20 cellular contexts compared by ENCODE assay signal in genomic region chr12:94570161-94570560, GRCh38.
DNase-seq lines count a peak whose midpoint lies in the region; ATAC-seq and TF ChIP-seq lines count a peak whose summit lies in the region.
"Had no signal": no experiment of that assay in that cellular context is flagged by ENCODE, and none has a peak within 500 bp of the region (broad histone marks: within the 10 kb centered on the region; RNA-seq: fewer than 3 reads in every experiment).

No MANE protein-coding gene starts in this region.

- H3K9ac ChIP-seq in PC-3 (ENCODE audit: low read length) = no peak overlapping the region

- BruUV-seq in PC-3 (replicated peaks; lab: Mats Ljungman, UMichigan) = no TSS peak

- peak overlapping the region; percentile 25 for H3K27ac ChIP-seq in PC-3 (ENCODE audit: low read length)
- H3K27ac ChIP-seq: WERI-Rb-1 had no signal

- H3K27me3 ChIP-seq in PC-3 (ENCODE audit: low read length) = no peaks in the 10 kb centered on the region
- H3K27me3 ChIP-seq: Peyer's patch had no signal

- no peak for TF ChIP-seq CTCF in PC-3 (conservative IDR thresholded peaks at IDR 0.05; ENCODE audit: low read depth, low read length)

- H3K4me2 ChIP-seq in PC-3 (ENCODE audit: low read length) = peak overlapping the region; percentile 56

- H4K20me1 ChIP-seq in PC-3 (ENCODE audit: low read length) = no peaks in the 10 kb centered on the region

- CTCF ChIA-PET in PC-3 (lab: Charles Lee) = no interaction called here

- peaks cover 6% of the 10 kb centered on the region for H3K36me3 ChIP-seq in PC-3 (ENCODE audit: low read depth, low read length)
- H3K36me3 ChIP-seq: WERI-Rb-1 had no signal

- intact Hi-C loops in PC-3 (cut with micrococcal nuclease) = loop anchor here (2.0 kb wide), 1 partner anchor 17 kb away; no protein-coding TSS in a partner anchor

- H3K9me2 ChIP-seq in PC-3 (replicated peaks; ENCODE audit: low read length) = no peaks in the 10 kb centered on the region

- H3K4me3 ChIP-seq in PC-3 (ENCODE audit: low read length) = no peak overlapping the region; the same call in 1 of the 2 replicates
- H3K4me3 ChIP-seq: Peyer's patch had no signal

- H3K9me3 ChIP-seq in PC-3 (ENCODE audit: low read length) = no peaks in the 10 kb centered on the region
- H3K9me3 ChIP-seq: Peyer's patch had no signal

- H2AFZ ChIP-seq in PC-3 (ENCODE audit: low read length) = peak overlapping the region; percentile 53

- no peaks in the 10 kb centered on the region for H3F3A ChIP-seq in PC-3 (ENCODE audit: low read length, unreplicated experiment)

- DNase-seq in EL = peak; percentile 60
- DNase-seq in PC-3 = peak; percentile 86
- DNase-seq in dermis blood vessel endothelial cell = peak; percentile 88
- DNase-seq in kidney glomerular epithelial cell (lab: John Stamatoyannopoulos, UW) = peak; percentile 76
- DNase-seq in activated T-cell treated with anti-CD3 and anti-CD28 coated beads for 4 hours = no peak
- DNase-seq in NCI-H2196 treated with DMSO at 0.1 percent for 48 hours (lab: John Stamatoyannopoulos, UW; ENCODE audit: unreplicated experiment) = no peak
- DNase-seq in HuH-7 (ENCODE audit: low spot score) = no peak
- DNase-seq: activated CD8-positive, alpha-beta T cell treated with anti-CD3 and anti-CD28 coated beads for 36 hours; amygdala; H9; hypothalamus; NCI-H748 treated with DMSO at 0.1 percent for 48 hours; occipital lobe; stimulated activated CD4-positive, alpha-beta T cell treated with anti-CD3 and anti-CD28 coated beads, Interleukin-2, amount 100 ng/mL, for 48 hours; stimulated activated CD8-positive, alpha-beta memory T cell treated with anti-CD3 and anti-CD28 coated beads, Interleukin-4, amount 100 ng/mL, for 48 hours; WERI-Rb-1 had no signal

- POLR2A ChIA-PET in PC-3 (lab: Charles Lee; ENCODE audit: unreplicated experiment) = no interaction called here

- ATAC-seq in PC-3 = peak; percentile 79
- no peak for ATAC-seq in GM21423 (IDR thresholded peaks at IDR 0.05; ENCODE audit: unreplicated experiment)
- ATAC-seq: activated CD8-positive, alpha-beta T cell treated with anti-CD3 and anti-CD28 coated beads for 36 hours; activated T-helper 17 cell treated with anti-CD3 and anti-CD28 coated beads, Interleukin-2, amount 50 U/mL, for 72 hours; sciatic nerve had no signal

- peaks cover 32% of the 10 kb centered on the region for H3K4me1 ChIP-seq in PC-3 (ENCODE audit: insufficient read depth, low read length)

- no peaks in the 10 kb centered on the region for H3K79me2 ChIP-seq in PC-3 (ENCODE audit: low read length)

Comparison
In these comparisons a context has a peak if more than half of its experiments do, and no peak if none do; other contexts are left out.
1. DNase-seq: peak in EL (single experiment), PC-3 (single experiment), dermis blood vessel endothelial cell (single experiment) and kidney glomerular epithelial cell (single experiment); none in activated T-cell treated with anti-CD3 and anti-CD28 coated beads for 4 hours (single experiment), NCI-H2196 treated with DMSO at 0.1 percent for 48 hours (single experiment) and HuH-7 (single experiment).